Comparison of ENCODE assay signal across 9 cellular contexts in the genomic region with DNA sequence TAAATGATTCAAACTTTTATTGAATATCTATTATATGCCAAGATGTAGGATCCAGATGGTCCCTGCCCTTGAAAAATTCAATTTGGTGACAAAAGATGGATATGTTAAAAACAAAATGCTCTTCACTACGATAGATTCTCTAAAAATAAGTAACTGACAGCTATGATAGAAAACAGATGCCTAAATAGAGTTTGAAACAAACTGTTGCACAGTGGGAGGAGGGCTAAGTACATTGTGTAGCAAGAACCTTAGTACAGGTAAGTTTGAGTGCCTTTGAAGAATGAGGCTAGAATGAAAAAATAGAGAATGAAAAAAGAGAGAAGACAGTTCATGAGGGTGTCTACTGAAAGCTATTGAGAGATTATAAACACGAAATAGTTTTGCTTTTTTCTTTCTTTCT.
"Had no signal": no experiment of that assay in that cellular context is flagged by ENCODE, and none has a peak within 500 bp of the region (broad histone marks: within the 10 kb centered on the region; RNA-seq: fewer than 3 reads in every experiment).

No MANE protein-coding gene starts in this region.

- H3K9me3 Mint-ChIP-seq: H9, HFFc6, IgD-negative memory B cell had no signal

- H3K27ac ChIP-seq: HL-60, KMS-11 had no signal

- H3K4me3 Mint-ChIP-seq: H9, HFFc6, IgD-negative memory B cell had no signal

- H3K27ac Mint-ChIP-seq: HFFc6, IgD-negative memory B cell had no signal

- H3K27me3 Mint-ChIP-seq: IgD-negative memory B cell had no signal

- ATAC-seq: HepG2 had no signal

- H3K9ac ChIP-seq: KMS-11 had no signal

- DNase-seq: GOT3, H9, HCEC 1CT, HFFc6, KBM-7 had no signal
